Comparison of ENCODE assay signal across 8 cellular contexts in genomic region chr22:49934144-49934890, GRCh38. TPM values are rescaled to one million over a fixed set of nuclear protein-coding genes. Genes with fewer than 3 reads are reported as not detected.
A peak's percentile ranks its signal among the peaks of the same experiment; 100 is the strongest.
DNase-seq lines count a peak whose midpoint lies in the region; ATAC-seq, FAIRE-seq and TF ChIP-seq lines count a peak whose summit lies in the region.

No MANE protein-coding gene starts in this region.

- FAIRE-seq in GM12892 (lab: Jason Lieb, UNC), result peak; percentile 86

- TF ChIP-seq POLR2A in GM12892 (IDR thresholded peaks at IDR 0.05; ENCODE audit: low read depth, low read length), result no peak

- peak overlapping the region; percentile 76 to 92 for H3K27ac ChIP-seq in coronary artery

- no peak for TF ChIP-seq CTCF in coronary artery (IDR thresholded peaks at IDR 0.05)

- no peak for ATAC-seq in HG03097 (IDR thresholded peaks at IDR 0.05; ENCODE audit: low FRiP score, unreplicated experiment)
- ATAC-seq in HG02884 (IDR thresholded peaks at IDR 0.05; ENCODE audit: unreplicated experiment), result no peak

- DNase-seq in GM12892 (ENCODE audit: insufficient read length) (no peak), RPMI8226 (peak; percentile 95), coronary artery (ENCODE audit: low spot score) (no peak), midbrain (lab: John Stamatoyannopoulos, UW) (peak; percentile 33), cerebellar cortex (ENCODE audit: low spot score) (no peak), dedifferentiated amniotic fluid mesenchymal stem cell (ENCODE audit: extremely low spot score) (no peak)

- peak overlapping the region; percentile 77 for H3K4me3 ChIP-seq in coronary artery

RNA-seq across cellular contexts. Expression of gene CRELD2, which starts 15.9 kb away (rescaled TPM):
- 16.7 TPM for polyA plus RNA-seq in GM12892 (2012; ENCODE audit: missing spikeins)

RNA-seq across cellular contexts. Expression of gene ALG12, which starts 16.1 kb away (rescaled TPM):
- polyA plus RNA-seq in GM12892 (2012; ENCODE audit: missing spikeins), result 4.9 TPM

RNA-seq across cellular contexts. Expression of gene PIM3, which starts 26.3 kb away (rescaled TPM):
- polyA plus RNA-seq in GM12892 (2012; ENCODE audit: missing spikeins), result 17.4 TPM

Comparison
In these comparisons a context has a peak if more than half of its experiments do, and no peak if none do; other contexts are left out.
1. DNase-seq: peak in RPMI8226 (single experiment) and midbrain (single experiment); none in GM12892 (single experiment), coronary artery (single experiment), cerebellar cortex (single experiment) and dedifferentiated amniotic fluid mesenchymal stem cell (single experiment).